Comparison of ENCODE assay signal across 1 cellular context in the genomic region with DNA sequence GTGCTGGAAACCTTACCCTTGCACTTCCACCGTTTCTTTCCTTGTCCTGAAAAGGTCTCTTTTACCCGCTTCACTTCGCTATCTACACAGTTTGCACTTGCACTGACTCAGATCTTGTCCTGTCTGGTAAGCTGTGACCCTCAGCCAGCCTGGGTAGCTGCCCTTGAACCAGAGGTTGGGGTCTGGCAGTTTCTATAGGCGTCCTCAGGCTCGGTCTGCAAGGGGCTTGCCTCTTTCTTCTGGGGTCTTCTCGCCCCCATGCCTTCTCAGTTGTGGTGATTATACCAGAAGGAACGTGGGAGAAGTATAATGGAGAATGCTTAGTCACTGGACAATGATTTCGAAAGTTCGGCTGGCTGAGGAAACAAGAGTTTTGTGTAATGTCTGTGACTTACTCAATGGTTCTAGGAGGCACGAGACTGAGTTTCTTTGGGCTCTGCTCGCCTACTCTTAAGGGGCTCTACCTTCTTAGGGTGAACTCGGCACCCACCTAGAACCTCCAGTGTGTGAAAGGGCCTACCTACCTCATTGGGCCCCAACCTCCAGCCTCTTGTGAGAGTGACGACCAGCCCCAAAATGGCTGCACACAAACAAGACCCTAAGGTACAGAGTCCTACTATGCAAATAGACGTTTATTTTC.
A peak's percentile ranks its signal among the peaks of the same experiment; 100 is the strongest.
TF ChIP-seq lines count a peak whose summit lies in the region.

No MANE protein-coding gene starts in this region.

TF ChIP-seq in K562, 482 proteins besides CTCF, POLR2A, EP300 and RAD21 (continued from another document and continues in another):
- TF ChIP-seq, protein P1, sequence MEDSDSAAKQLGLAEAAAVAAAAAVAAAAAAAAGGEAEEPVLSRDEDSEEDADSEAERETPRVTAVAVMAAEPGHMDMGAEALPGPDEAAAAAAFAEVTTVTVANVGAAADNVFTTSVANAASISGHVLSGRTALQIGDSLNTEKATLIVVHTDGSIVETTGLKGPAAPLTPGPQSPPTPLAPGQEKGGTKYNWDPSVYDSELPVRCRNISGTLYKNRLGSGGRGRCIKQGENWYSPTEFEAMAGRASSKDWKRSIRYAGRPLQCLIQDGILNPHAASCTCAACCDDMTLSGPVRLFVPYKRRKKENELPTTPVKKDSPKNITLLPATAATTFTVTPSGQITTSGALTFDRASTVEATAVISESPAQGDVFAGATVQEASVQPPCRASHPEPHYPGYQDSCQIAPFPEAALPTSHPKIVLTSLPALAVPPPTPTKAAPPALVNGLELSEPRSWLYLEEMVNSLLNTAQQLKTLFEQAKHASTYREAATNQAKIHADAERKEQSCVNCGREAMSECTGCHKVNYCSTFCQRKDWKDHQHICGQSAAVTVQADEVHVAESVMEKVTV (CRISPR knock-in tag; IDR thresholded peaks at IDR 0.05), result no peak
- TF ChIP-seq BACH1 (tag; IDR thresholded peaks at IDR 0.05), result 0 out of 2 replicates have a peak, but pooled peaks have one; percentile 31
- TF ChIP-seq ZC3H11A (IDR thresholded peaks at IDR 0.05; ENCODE audit: low read depth, low read length), result no peak
- TF ChIP-seq, protein P2, sequence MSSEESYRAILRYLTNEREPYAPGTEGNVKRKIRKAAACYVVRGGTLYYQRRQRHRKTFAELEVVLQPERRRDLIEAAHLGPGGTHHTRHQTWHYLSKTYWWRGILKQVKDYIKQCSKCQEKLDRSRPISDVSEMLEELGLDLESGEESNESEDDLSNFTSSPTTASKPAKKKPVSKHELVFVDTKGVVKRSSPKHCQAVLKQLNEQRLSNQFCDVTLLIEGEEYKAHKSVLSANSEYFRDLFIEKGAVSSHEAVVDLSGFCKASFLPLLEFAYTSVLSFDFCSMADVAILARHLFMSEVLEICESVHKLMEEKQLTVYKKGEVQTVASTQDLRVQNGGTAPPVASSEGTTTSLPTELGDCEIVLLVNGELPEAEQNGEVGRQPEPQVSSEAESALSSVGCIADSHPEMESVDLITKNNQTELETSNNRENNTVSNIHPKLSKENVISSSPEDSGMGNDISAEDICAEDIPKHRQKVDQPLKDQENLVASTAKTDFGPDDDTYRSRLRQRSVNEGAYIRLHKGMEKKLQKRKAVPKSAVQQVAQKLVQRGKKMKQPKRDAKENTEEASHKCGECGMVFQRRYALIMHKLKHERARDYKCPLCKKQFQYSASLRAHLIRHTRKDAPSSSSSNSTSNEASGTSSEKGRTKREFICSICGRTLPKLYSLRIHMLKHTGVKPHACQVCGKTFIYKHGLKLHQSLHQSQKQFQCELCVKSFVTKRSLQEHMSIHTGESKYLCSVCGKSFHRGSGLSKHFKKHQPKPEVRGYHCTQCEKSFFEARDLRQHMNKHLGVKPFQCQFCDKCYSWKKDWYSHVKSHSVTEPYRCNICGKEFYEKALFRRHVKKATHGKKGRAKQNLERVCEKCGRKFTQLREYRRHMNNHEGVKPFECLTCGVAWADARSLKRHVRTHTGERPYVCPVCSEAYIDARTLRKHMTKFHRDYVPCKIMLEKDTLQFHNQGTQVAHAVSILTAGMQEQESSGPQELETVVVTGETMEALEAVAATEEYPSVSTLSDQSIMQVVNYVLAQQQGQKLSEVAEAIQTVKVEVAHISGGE (CRISPR knock-in tag; IDR thresholded peaks at IDR 0.05), result peak in 1 of 3 experiments; percentile 58; a peak in 1 of 6 replicates
- TF ChIP-seq CEBPB (tag; IDR thresholded peaks at IDR 0.05), result peak; percentile 84
- TF ChIP-seq GATAD2A (IDR thresholded peaks at IDR 0.05), result no peak
- TF ChIP-seq ZNF212 (CRISPR knock-in tag; IDR thresholded peaks at IDR 0.05), result no peak
- TF ChIP-seq TARDBP (IDR thresholded peaks at IDR 0.05), result no peak
- no peak for TF ChIP-seq SAP30 (IDR thresholded peaks at IDR 0.05; ENCODE audit: borderline replicate concordance, insufficient read depth, low read depth, low read length, poor library complexity, severe bottlenecking)
- no peak for TF ChIP-seq ZBED1 (IDR thresholded peaks at IDR 0.05)
- no peak for TF ChIP-seq POLR3A (IDR thresholded peaks at IDR 0.05; ENCODE audit: borderline replicate concordance, extremely low read depth, insufficient read depth, insufficient read length)
- no peak for TF ChIP-seq ZFP1 (CRISPR knock-in tag; IDR thresholded peaks at IDR 0.05)
- TF ChIP-seq E2F3 (CRISPR knock-in tag; IDR thresholded peaks at IDR 0.05), result no peak
- no peak for TF ChIP-seq RFX7 (CRISPR knock-in tag; IDR thresholded peaks at IDR 0.05)
- no peak for TF ChIP-seq MYC (IDR thresholded peaks at IDR 0.05; ENCODE audit: low read depth, low read length)
- no peak for TF ChIP-seq MYC (CRISPR knock-in tag; IDR thresholded peaks at IDR 0.05; ENCODE audit: borderline replicate concordance, low read depth)
- TF ChIP-seq RB1 (IDR thresholded peaks at IDR 0.05; ENCODE audit: low read depth), result no peak
- TF ChIP-seq FOXM1 (IDR thresholded peaks at IDR 0.05; ENCODE audit: low read depth), result no peak
- no peak for TF ChIP-seq FOXM1 (CRISPR knock-in tag; IDR thresholded peaks at IDR 0.05; ENCODE audit: low read depth)
- TF ChIP-seq ZNF507 (tag; conservative IDR thresholded peaks at IDR 0.05), result no peak
- TF ChIP-seq ZFX (CRISPR knock-in tag; IDR thresholded peaks at IDR 0.05), result peak; percentile 12
- TF ChIP-seq, protein P3, sequence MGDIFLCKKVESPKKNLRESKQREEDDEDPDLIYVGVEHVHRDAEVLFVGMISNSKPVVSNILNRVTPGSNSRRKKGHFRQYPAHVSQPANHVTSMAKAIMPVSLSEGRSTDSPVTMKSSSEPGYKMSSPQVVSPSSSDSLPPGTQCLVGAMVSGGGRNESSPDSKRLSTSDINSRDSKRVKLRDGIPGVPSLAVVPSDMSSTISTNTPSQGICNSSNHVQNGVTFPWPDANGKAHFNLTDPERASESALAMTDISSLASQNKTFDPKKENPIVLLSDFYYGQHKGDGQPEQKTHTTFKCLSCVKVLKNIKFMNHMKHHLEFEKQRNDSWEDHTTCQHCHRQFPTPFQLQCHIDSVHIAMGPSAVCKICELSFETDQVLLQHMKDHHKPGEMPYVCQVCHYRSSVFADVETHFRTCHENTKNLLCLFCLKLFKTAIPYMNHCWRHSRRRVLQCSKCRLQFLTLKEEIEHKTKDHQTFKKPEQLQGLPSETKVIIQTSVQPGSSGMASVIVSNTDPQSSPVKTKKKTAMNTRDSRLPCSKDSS (IDR thresholded peaks at IDR 0.05; ENCODE audit: low read depth, partially characterized antibody), result no peak
- no peak for TF ChIP-seq DACH1 (IDR thresholded peaks at IDR 0.05; ENCODE audit: partially characterized antibody)
- TF ChIP-seq, protein P4, sequence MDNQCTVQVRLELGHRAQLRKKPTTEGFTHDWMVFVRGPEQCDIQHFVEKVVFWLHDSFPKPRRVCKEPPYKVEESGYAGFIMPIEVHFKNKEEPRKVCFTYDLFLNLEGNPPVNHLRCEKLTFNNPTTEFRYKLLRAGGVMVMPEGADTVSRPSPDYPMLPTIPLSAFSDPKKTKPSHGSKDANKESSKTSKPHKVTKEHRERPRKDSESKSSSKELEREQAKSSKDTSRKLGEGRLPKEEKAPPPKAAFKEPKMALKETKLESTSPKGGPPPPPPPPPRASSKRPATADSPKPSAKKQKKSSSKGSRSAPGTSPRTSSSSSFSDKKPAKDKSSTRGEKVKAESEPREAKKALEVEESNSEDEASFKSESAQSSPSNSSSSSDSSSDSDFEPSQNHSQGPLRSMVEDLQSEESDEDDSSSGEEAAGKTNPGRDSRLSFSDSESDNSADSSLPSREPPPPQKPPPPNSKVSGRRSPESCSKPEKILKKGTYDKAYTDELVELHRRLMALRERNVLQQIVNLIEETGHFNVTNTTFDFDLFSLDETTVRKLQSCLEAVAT (IDR thresholded peaks at IDR 0.05), result no peak; a peak in 1 of 4 replicates
- TF ChIP-seq SOX6 (IDR thresholded peaks at IDR 0.05), result no peak
- TF ChIP-seq PRPF4 (IDR thresholded peaks at IDR 0.05; ENCODE audit: insufficient read depth, low read depth, low read length, poor library complexity, severe bottlenecking), result no peak
- no peak for TF ChIP-seq CXXC5 (CRISPR knock-in tag; IDR thresholded peaks at IDR 0.05)
- no peak for TF ChIP-seq HEY1 (CRISPR knock-in tag; IDR thresholded peaks at IDR 0.05; ENCODE audit: borderline replicate concordance)
- no peak for TF ChIP-seq ZNF239 (CRISPR knock-in tag; IDR thresholded peaks at IDR 0.05)
- TF ChIP-seq CGGBP1 (CRISPR knock-in tag; IDR thresholded peaks at IDR 0.05), result no peak
- TF ChIP-seq ZBTB26 (CRISPR knock-in tag; IDR thresholded peaks at IDR 0.05), result no peak
- TF ChIP-seq CHAMP1 (IDR thresholded peaks at IDR 0.05), result no peak
- TF ChIP-seq SREBF2 (CRISPR knock-in tag; IDR thresholded peaks at IDR 0.05), result no peak
- TF ChIP-seq BRD9 (IDR thresholded peaks at IDR 0.05; ENCODE audit: low read depth, partially characterized antibody), result no peak
- TF ChIP-seq ZBTB7A (IDR thresholded peaks at IDR 0.05; ENCODE audit: borderline replicate concordance, control insufficient read depth, low read depth, low read length), result no peak
- TF ChIP-seq, protein P5, sequence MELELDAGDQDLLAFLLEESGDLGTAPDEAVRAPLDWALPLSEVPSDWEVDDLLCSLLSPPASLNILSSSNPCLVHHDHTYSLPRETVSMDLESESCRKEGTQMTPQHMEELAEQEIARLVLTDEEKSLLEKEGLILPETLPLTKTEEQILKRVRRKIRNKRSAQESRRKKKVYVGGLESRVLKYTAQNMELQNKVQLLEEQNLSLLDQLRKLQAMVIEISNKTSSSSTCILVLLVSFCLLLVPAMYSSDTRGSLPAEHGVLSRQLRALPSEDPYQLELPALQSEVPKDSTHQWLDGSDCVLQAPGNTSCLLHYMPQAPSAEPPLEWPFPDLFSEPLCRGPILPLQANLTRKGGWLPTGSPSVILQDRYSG (tag; conservative IDR thresholded peaks at IDR 0.05; ENCODE audit: low read depth), result peak; percentile 75
- no peak for TF ChIP-seq PTBP1 (IDR thresholded peaks at IDR 0.05; ENCODE audit: low read depth, low read length)
- no peak for TF ChIP-seq ESRRA (IDR thresholded peaks at IDR 0.05; ENCODE audit: borderline replicate concordance, low read depth)
- no peak for TF ChIP-seq JUND (IDR thresholded peaks at IDR 0.05; ENCODE audit: borderline replicate concordance, low read depth, low read length)
- TF ChIP-seq JUND (tag; IDR thresholded peaks at IDR 0.05; ENCODE audit: borderline replicate concordance, low read depth, low read length), result 0 out of 3 replicates have a peak, but pooled peaks have one; percentile 24
- no peak for TF ChIP-seq ZNF583 (CRISPR knock-in tag; IDR thresholded peaks at IDR 0.05)
- TF ChIP-seq ZNF316 (IDR thresholded peaks at IDR 0.05), result peak; percentile 71
- no peak for TF ChIP-seq ZBTB33 (CRISPR knock-in tag; IDR thresholded peaks at IDR 0.05)
- TF ChIP-seq FOXK1 (CRISPR knock-in tag; IDR thresholded peaks at IDR 0.05; ENCODE audit: borderline replicate concordance), result no peak
- TF ChIP-seq NFRKB (IDR thresholded peaks at IDR 0.05; ENCODE audit: low read depth), result peak; percentile 66; the same call in 1 of the 2 replicates
- TF ChIP-seq, protein P6, sequence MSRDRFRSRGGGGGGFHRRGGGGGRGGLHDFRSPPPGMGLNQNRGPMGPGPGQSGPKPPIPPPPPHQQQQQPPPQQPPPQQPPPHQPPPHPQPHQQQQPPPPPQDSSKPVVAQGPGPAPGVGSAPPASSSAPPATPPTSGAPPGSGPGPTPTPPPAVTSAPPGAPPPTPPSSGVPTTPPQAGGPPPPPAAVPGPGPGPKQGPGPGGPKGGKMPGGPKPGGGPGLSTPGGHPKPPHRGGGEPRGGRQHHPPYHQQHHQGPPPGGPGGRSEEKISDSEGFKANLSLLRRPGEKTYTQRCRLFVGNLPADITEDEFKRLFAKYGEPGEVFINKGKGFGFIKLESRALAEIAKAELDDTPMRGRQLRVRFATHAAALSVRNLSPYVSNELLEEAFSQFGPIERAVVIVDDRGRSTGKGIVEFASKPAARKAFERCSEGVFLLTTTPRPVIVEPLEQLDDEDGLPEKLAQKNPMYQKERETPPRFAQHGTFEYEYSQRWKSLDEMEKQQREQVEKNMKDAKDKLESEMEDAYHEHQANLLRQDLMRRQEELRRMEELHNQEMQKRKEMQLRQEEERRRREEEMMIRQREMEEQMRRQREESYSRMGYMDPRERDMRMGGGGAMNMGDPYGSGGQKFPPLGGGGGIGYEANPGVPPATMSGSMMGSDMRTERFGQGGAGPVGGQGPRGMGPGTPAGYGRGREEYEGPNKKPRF (IDR thresholded peaks at IDR 0.05; ENCODE audit: low read depth, low read length), result no peak
- TF ChIP-seq PYGO2 (tag; IDR thresholded peaks at IDR 0.05), result no peak
- TF ChIP-seq BRD4 (IDR thresholded peaks at IDR 0.05), result no peak
